7 cellular contexts compared by ENCODE assay signal in genomic region chr9:126228779-126229444, GRCh38.
DNase-seq lines count a peak whose midpoint lies in the region; ATAC-seq and TF ChIP-seq lines count a peak whose summit lies in the region.

No MANE protein-coding gene starts in this region.

- peak overlapping the region in 1 of 10 donors; percentile 18 for H3K4me3 Mint-ChIP-seq in naive thymus-derived CD4-positive, alpha-beta T cell

- peak; percentile 96 for TF ChIP-seq CTCF in GM12864 (IDR thresholded peaks at IDR 0.05; ENCODE audit: low read depth, low read length, missing control alignments)

- no peaks in the 10 kb centered on the region for H3K27me3 ChIP-seq in naive thymus-derived CD4-positive, alpha-beta T cell (ENCODE audit: control insufficient read depth in 2 of 2, insufficient read depth in 2 of 2, low read length in 2 of 2)

- DNase-seq in GM12864 (ENCODE audit: low read depth): peak; percentile 21
- DNase-seq in NOMO-1 (lab: John Stamatoyannopoulos, UW; ENCODE audit: unreplicated experiment in 2 of 2): peak; percentile 37 to 56
- DNase-seq in activated CD8-positive, alpha-beta memory T cell treated with anti-CD3 and anti-CD28 coated beads, Interleukin-2, amount 50 U/mL, for 4 hours: peak; percentile 65
- DNase-seq in naive thymus-derived CD4-positive, alpha-beta T cell: peak; percentile 14 to 69 (median 57)
- peak; percentile 21 to 33 for DNase-seq in stimulated activated CD8-positive, alpha-beta memory T cell treated with anti-CD3 and anti-CD28 coated beads, Interleukin-7, amount 100 ng/mL, for 4 hours (ENCODE audit: low read depth in 2 of 2)

- H3K9me3 ChIP-seq in naive thymus-derived CD4-positive, alpha-beta T cell (ENCODE audit: control insufficient read depth in 2 of 3, low read length in 3 of 3): no peaks in the 10 kb centered on the region

- H3K27ac Mint-ChIP-seq in naive thymus-derived CD4-positive, alpha-beta T cell: peak overlapping the region in 1 of 9 donors; percentile 22

- no peaks in the 10 kb centered on the region for H3K36me3 ChIP-seq in naive thymus-derived CD4-positive, alpha-beta T cell (ENCODE audit: control insufficient read depth in 2 of 3, insufficient read depth in 3 of 3, low read length in 3 of 3)

- CTCF ChIA-PET in naive thymus-derived CD4-positive, alpha-beta T cell (lab: Charles Lee): interaction anchor here (1.1 to 1.9 kb wide), 3 partner anchors 83 to 821 kb away, joined by 3 to 6 read pairs (median 6); no protein-coding TSS in a partner anchor

- no peaks in the 10 kb centered on the region for H3K36me3 Mint-ChIP-seq in naive thymus-derived CD4-positive, alpha-beta T cell

- ATAC-seq in HG03354 (IDR thresholded peaks at IDR 0.05; ENCODE audit: poor library complexity, severe bottlenecking, unreplicated experiment): peak; percentile 80
- ATAC-seq in esophagus mucosa: peak; percentile 92
- ATAC-seq in naive thymus-derived CD4-positive, alpha-beta T cell: peak; percentile 90

- no peaks in the 10 kb centered on the region for H3K4me1 ChIP-seq in naive thymus-derived CD4-positive, alpha-beta T cell (ENCODE audit: control insufficient read depth in 2 of 2, insufficient read depth in 2 of 2, low read length in 2 of 2)

- no peak overlapping the region for H3K27ac ChIP-seq in naive thymus-derived CD4-positive, alpha-beta T cell (ENCODE audit: low read depth, low read length)

- no peaks in the 10 kb centered on the region for H3K9me3 Mint-ChIP-seq in naive thymus-derived CD4-positive, alpha-beta T cell

- peaks cover 0 to 8% (median 0%) of the 10 kb centered on the region in 7 donors for H3K4me1 Mint-ChIP-seq in naive thymus-derived CD4-positive, alpha-beta T cell

- intact Hi-C loops in naive thymus-derived CD4-positive, alpha-beta T cell (cut with micrococcal nuclease): loop anchor here (1.0 to 2.0 kb wide), 5 partner anchors 262 to 821 kb away; no protein-coding TSS in a partner anchor

- POLR2A ChIA-PET in naive thymus-derived CD4-positive, alpha-beta T cell (lab: Charles Lee): no interaction called here

- peaks cover 19 to 49% (median 42%) of the 10 kb centered on the region in 5 donors for H3K27me3 Mint-ChIP-seq in naive thymus-derived CD4-positive, alpha-beta T cell

- H3K4me3 ChIP-seq in GM12864 (ENCODE audit: low read depth, low read length): no peak overlapping the region
- no peak overlapping the region for H3K4me3 ChIP-seq in naive thymus-derived CD4-positive, alpha-beta T cell (ENCODE audit: low read length)
